In the genomic region with DNA sequence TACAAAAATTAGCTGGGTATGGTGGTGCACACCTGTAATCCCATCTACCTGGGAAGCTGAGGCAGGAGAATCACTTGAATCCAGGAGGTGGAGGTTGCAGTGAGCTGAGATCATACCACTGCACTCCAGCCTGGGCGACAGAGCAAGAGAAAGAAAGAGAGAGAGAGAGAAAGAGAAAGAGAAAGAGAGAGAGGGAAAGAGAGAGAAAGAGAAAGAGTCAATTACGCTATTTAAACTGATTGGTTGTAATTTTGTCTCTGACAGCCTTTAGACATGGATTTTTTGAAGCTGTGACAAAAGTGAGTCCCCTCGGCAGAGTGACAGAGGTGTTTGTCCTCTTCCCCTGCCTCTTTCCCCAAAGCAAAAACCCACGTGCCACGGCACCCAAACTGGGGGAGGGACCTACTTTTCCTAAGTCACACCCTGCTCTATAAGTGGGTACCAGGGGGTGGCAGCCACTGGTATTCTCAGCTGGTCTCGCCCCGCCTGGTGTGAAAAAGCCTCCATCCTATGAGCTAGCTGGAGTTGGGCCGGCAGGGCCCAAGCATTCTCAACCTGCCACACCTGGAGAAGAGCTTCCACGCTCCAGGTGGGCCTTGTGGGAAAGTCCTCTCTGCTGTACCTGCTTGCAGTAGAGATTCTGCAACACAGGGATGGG, we compare ENCODE assay signal across 21 cellular contexts. TPM values are rescaled to one million over a fixed set of nuclear protein-coding genes. Genes with fewer than 3 reads are reported as not detected.
DNase-seq lines count a peak whose midpoint lies in the region; ATAC-seq, FAIRE-seq and TF ChIP-seq lines count a peak whose summit lies in the region.
"Had no signal": no experiment of that assay in that cellular context is flagged by ENCODE, and none has a peak within 500 bp of the region (broad histone marks: within the 10 kb centered on the region; RNA-seq: fewer than 3 reads in every experiment).

No MANE protein-coding gene starts in this region.

- H3K4ac ChIP-seq in neuronal stem cell (ENCODE audit: low read length), result no peak overlapping the region

- H3K18ac ChIP-seq in neuronal stem cell (ENCODE audit: low read length), result peak overlapping the region; percentile 28

- no peak for ATAC-seq in activated T-cell treated with anti-CD3 and anti-CD28 coated beads, Interleukin-2, amount 50 U/mL, for 4 hours

- H3K36me3 Mint-ChIP-seq in endothelial cell (ENCODE audit: low read depth, unreplicated experiment), result peaks cover 3% of the 10 kb centered on the region
- no peaks in the 10 kb centered on the region for H3K36me3 Mint-ChIP-seq in activated T-cell treated with anti-CD3 and anti-CD28 coated beads, Interleukin-2, amount 50 U/mL, for 4 hours (ENCODE audit: insufficient read depth)

- no peaks in the 10 kb centered on the region for H3K27me3 ChIP-seq in neuronal stem cell (ENCODE audit: control insufficient read depth in 3 of 3, insufficient read depth in 3 of 3, low read depth in 1 of 3, low read length in 3 of 3)

- no peaks in the 10 kb centered on the region for H3K9me3 ChIP-seq in HEK293 (ENCODE audit: control insufficient read depth, insufficient read depth, low read depth, low read length)
- H3K9me3 ChIP-seq in neuronal stem cell (replicated peaks in 1 of 2; ENCODE audit: control insufficient read depth in 2 of 2, insufficient read depth in 1 of 2, low read depth in 1 of 2, low read length in 2 of 2), result peaks cover 0 to 3% of the 10 kb centered on the region in 2 donors
- H3K9me3 ChIP-seq: HAP-1 had no signal

- no peak overlapping the region for H4K8ac ChIP-seq in neuronal stem cell (ENCODE audit: low read depth, low read length)

- H3K14ac ChIP-seq in neuronal stem cell (ENCODE audit: low read length), result no peak overlapping the region

- no peak overlapping the region for H2BK5ac ChIP-seq in neuronal stem cell (ENCODE audit: low read length)

- no peak for FAIRE-seq in RCC 7860 (lab: Jason Lieb, UNC)
- FAIRE-seq: G401.6, GM12891, GM19239, HTR-8/SVneo had no signal

- TF ChIP-seq CTCF in HEK293 (tag by site-specific recombination; IDR thresholded peaks at IDR 0.05), result no peak
- TF ChIP-seq CTCF in endothelial cell (IDR thresholded peaks at IDR 0.05; ENCODE audit: unreplicated experiment), result no peak

- peak overlapping the region; percentile 37 for H2BK15ac ChIP-seq in neuronal stem cell (ENCODE audit: low read length)

- H3K27ac ChIP-seq in HEK293 (ENCODE audit: extremely low read depth, low read depth, low read length), result no peak overlapping the region
- peak overlapping the region; percentile 16 for H3K27ac ChIP-seq in angular gyrus (ENCODE audit: low read depth, low read length)
- H3K27ac ChIP-seq in neuronal stem cell (replicated peaks; ENCODE audit: low read length), result no peak overlapping the region
- H3K27ac ChIP-seq: BLaER1 treated with 17β-estradiol and CSF1 and Interleukin-3, amounts not matched to agents 10 nM and 100 nM had no signal

- no CpG with 5 or more reads among the region's 9 CpGs for WGBS in neuronal stem cell (ENCODE audit: extremely low coverage in 2 of 2, insufficient read length in 2 of 2, insufficient replicate concordance in 1 of 2), 2 donors

- no peak overlapping the region for H3K4me2 ChIP-seq in neuronal stem cell (ENCODE audit: insufficient read depth, low read length, poor library complexity, severe bottlenecking)
- H3K4me2 ChIP-seq: BLaER1 treated with 17β-estradiol and CSF1 and Interleukin-3, amounts not matched to agents 10 nM and 100 nM had no signal

- no peak overlapping the region for H3K23ac ChIP-seq in neuronal stem cell (ENCODE audit: low read depth, low read length, poor library complexity)

- H3K27ac Mint-ChIP-seq in endothelial cell (ENCODE audit: unreplicated experiment), result no peak overlapping the region
- H3K27ac Mint-ChIP-seq: B cell had no signal

- H2BK120ac ChIP-seq in neuronal stem cell (ENCODE audit: low read depth, low read length), result no peak overlapping the region

- no peak overlapping the region for H2BK12ac ChIP-seq in neuronal stem cell (ENCODE audit: low read length)

- H4K91ac ChIP-seq in neuronal stem cell (ENCODE audit: low read depth, low read length, poor library complexity), result no peak overlapping the region

- POLR2A ChIA-PET in HEK293 (lab: Yijun Ruan, JAX), result no interaction called here

- peaks cover 9% of the 10 kb centered on the region for H3K27me3 Mint-ChIP-seq in endothelial cell (ENCODE audit: unreplicated experiment)
- H3K27me3 Mint-ChIP-seq in activated T-cell treated with anti-CD3 and anti-CD28 coated beads, Interleukin-2, amount 50 U/mL, for 4 hours (ENCODE audit: low read depth), result peaks cover 2% of the 10 kb centered on the region
- H3K27me3 Mint-ChIP-seq: B cell had no signal

- DNase-seq in endothelial cell (ENCODE audit: low spot score) (no peak), neuronal stem cell (ENCODE audit: low spot score) (no peak), RCC 7860 (ENCODE audit: low spot score) (no peak), NCI-H1694 (lab: John Stamatoyannopoulos, UW) (no peak), GOT3 (lab: John Stamatoyannopoulos, UW) (no peak)
- DNase-seq in activated T-cell treated with anti-CD3 and anti-CD28 coated beads, Interleukin-2, amount 50 U/mL, for 4 hours, result no peak
- DNase-seq: CD8-positive, alpha-beta memory T cell; COR-L47; DMS 273 treated with DMSO at 0.1 percent for 48 hours; IMR-90 had no signal

- CTCF ChIA-PET in HEK293 (lab: Yijun Ruan, JAX), result interaction anchor here (0.6 to 1.4 kb wide), 5 partner anchors 32 to 762 kb away, joined by 3 to 4 read pairs (median 3); partner anchors contain the start of gene TOR2A

- no peak overlapping the region for H3K9ac ChIP-seq in neuronal stem cell (ENCODE audit: low read depth, low read length, poor library complexity)
- H3K9ac ChIP-seq: BLaER1 treated with 17β-estradiol and CSF1 and Interleukin-3, amounts not matched to agents 10 nM and 100 nM had no signal

- H3K9me3 Mint-ChIP-seq in endothelial cell (ENCODE audit: unreplicated experiment), result no peaks in the 10 kb centered on the region
- H3K9me3 Mint-ChIP-seq in activated T-cell treated with anti-CD3 and anti-CD28 coated beads, Interleukin-2, amount 50 U/mL, for 4 hours, result no peaks in the 10 kb centered on the region
- H3K9me3 Mint-ChIP-seq: CD8-positive, alpha-beta memory T cell had no signal

- peak overlapping the region; percentile 35 for H3K4me3 Mint-ChIP-seq in endothelial cell (ENCODE audit: unreplicated experiment)
- H3K4me3 Mint-ChIP-seq in activated T-cell treated with anti-CD3 and anti-CD28 coated beads, Interleukin-2, amount 50 U/mL, for 4 hours, result no peak overlapping the region
- H3K4me3 Mint-ChIP-seq: B cell; CD8-positive, alpha-beta memory T cell had no signal

- H2AFZ ChIP-seq in neuronal stem cell (ENCODE audit: low read length), result no peak overlapping the region

- H3K4me1 ChIP-seq in HEK293 (ENCODE audit: control insufficient read depth, insufficient read depth, low read length), result no peaks in the 10 kb centered on the region
- peaks cover 7 to 12% of the 10 kb centered on the region in 2 donors for H3K4me1 ChIP-seq in neuronal stem cell (ENCODE audit: control insufficient read depth in 2 of 2, insufficient read depth in 1 of 2, low read depth in 1 of 2, low read length in 2 of 2)
- H3K4me1 ChIP-seq: HAP-1 had no signal

- peaks cover 19% of the 10 kb centered on the region for H3K4me1 Mint-ChIP-seq in endothelial cell (ENCODE audit: unreplicated experiment)
- H3K4me1 Mint-ChIP-seq in activated T-cell treated with anti-CD3 and anti-CD28 coated beads, Interleukin-2, amount 50 U/mL, for 4 hours (ENCODE audit: low read depth), result peaks cover 21% of the 10 kb centered on the region

- no peak overlapping the region for H2AK5ac ChIP-seq in neuronal stem cell (ENCODE audit: low read depth, low read length)

- no peaks in the 10 kb centered on the region for H3K79me1 ChIP-seq in neuronal stem cell (ENCODE audit: low read depth, low read length)

- no peak overlapping the region for H3K4me3 ChIP-seq in HEK293 (ENCODE audit: low read depth, low read length)
- H3K4me3 ChIP-seq in neuronal stem cell (ENCODE audit: low read length in 2 of 2), result no peak overlapping the region
- H3K4me3 ChIP-seq: BLaER1 treated with 17β-estradiol and CSF1 and Interleukin-3, amounts not matched to agents 10 nM and 100 nM; HAP-1 had no signal

- H3K36me3 ChIP-seq in HEK293 (ENCODE audit: control insufficient read depth in 2 of 2, insufficient read depth in 1 of 2, low read length in 2 of 2) (no peaks in the 10 kb centered on the region), neuronal stem cell (replicated peaks in 1 of 2; ENCODE audit: control insufficient read depth in 2 of 2, insufficient read depth in 2 of 2, low read length in 2 of 2) (no peaks in the 10 kb centered on the region)
- H3K36me3 ChIP-seq: BLaER1 treated with 17β-estradiol and CSF1 and Interleukin-3, amounts not matched to agents 10 nM and 100 nM; HAP-1 had no signal

TF ChIP-seq in HEK293, 187 proteins besides CTCF, POLR2A, EP300 and RAD21 (continues in another document):
- TF ChIP-seq ZNF155 (tag by site-specific recombination; IDR thresholded peaks at IDR 0.05) (no peak), ZNF366 (tag by site-specific recombination; conservative IDR thresholded peaks at IDR 0.05) (0 out of 2 replicates have a peak, but pooled peaks have one; percentile 30), ZNF776 (tag by site-specific recombination; IDR thresholded peaks at IDR 0.05; ENCODE audit: borderline replicate concordance) (no peak), ZNF596 (tag by site-specific recombination; IDR thresholded peaks at IDR 0.05) (peak; percentile 71)

RNA-seq across cellular contexts. Expression of gene CFAP157, which starts 3.4 kb away (rescaled TPM):
- total RNA-seq in endothelial cell (ENCODE audit: unreplicated experiment), result 0.85 TPM
- 0.03 TPM for polyA plus RNA-seq in neuronal stem cell (2013, experiment 1 of 2)
- polyA plus RNA-seq in neuronal stem cell (2013, experiment 2 of 2), result 0.06 TPM
- not detected for total RNA-seq in activated T-cell treated with anti-CD3 and anti-CD28 coated beads, Interleukin-2, amount 50 U/mL, for 4 hours
- total RNA-seq: A172; B cell; CD8-positive, alpha-beta memory T cell; H4; IMR-90 had no signal
- polyA plus RNA-seq: IMR-90 had no signal

RNA-seq across cellular contexts. Expression of gene PTRH1, which starts 12.0 kb away (rescaled TPM):
- 15.3 TPM for total RNA-seq in endothelial cell (ENCODE audit: unreplicated experiment)
- polyA plus RNA-seq in neuronal stem cell (2013, experiment 1 of 2), result 4.0 TPM
- polyA plus RNA-seq in neuronal stem cell (2013, experiment 2 of 2), result 3.8 TPM
- total RNA-seq in activated T-cell treated with anti-CD3 and anti-CD28 coated beads, Interleukin-2, amount 50 U/mL, for 4 hours, result 10 to 100 TPM; 43.9 to 49.6 (median 45.6) TPM

RNA-seq across cellular contexts. Expression of gene TTC16, which starts 12.5 kb away (rescaled TPM):
- total RNA-seq in endothelial cell (ENCODE audit: unreplicated experiment), result 0.08 TPM
- polyA plus RNA-seq in neuronal stem cell (2013, experiment 1 of 2), result not detected
- not detected for polyA plus RNA-seq in neuronal stem cell (2013, experiment 2 of 2)
- total RNA-seq in activated T-cell treated with anti-CD3 and anti-CD28 coated beads, Interleukin-2, amount 50 U/mL, for 4 hours, result under 1 TPM; 0.37 to 0.58 (median 0.57) TPM
- total RNA-seq: B cell, H4, IMR-90 had no signal

RNA-seq across cellular contexts. Expression of gene TOR2A, which starts 31.7 kb away (rescaled TPM):
- total RNA-seq in endothelial cell (ENCODE audit: unreplicated experiment), result 29.1 TPM
- polyA plus RNA-seq in neuronal stem cell (2013, experiment 1 of 2), result 16.4 TPM
- 16.7 TPM for polyA plus RNA-seq in neuronal stem cell (2013, experiment 2 of 2)
- total RNA-seq in activated T-cell treated with anti-CD3 and anti-CD28 coated beads, Interleukin-2, amount 50 U/mL, for 4 hours, result 10 to 100 TPM; 19.8 to 23.6 (median 20.1) TPM
